13 cellular contexts compared by ENCODE assay signal in genomic region chr11:623999-624704, GRCh38. TPM values are rescaled to one million over a fixed set of nuclear protein-coding genes. Genes with fewer than 3 reads are reported as not detected.
DNase-seq lines count a peak whose midpoint lies in the region; ATAC-seq and TF ChIP-seq lines count a peak whose summit lies in the region.
"Had no signal": no experiment of that assay in that cellular context is flagged by ENCODE, and none has a peak within 500 bp of the region (broad histone marks: within the 10 kb centered on the region; RNA-seq: fewer than 3 reads in every experiment).

No MANE protein-coding gene starts in this region.

- H3K9me3 ChIP-seq in adrenal gland (replicated peaks in 1 of 3) = no peaks in the 10 kb centered on the region
- no peaks in the 10 kb centered on the region for H3K9me3 ChIP-seq in right lobe of liver

- intact Hi-C loops in adrenal gland (cut with DNase I) = no loop called here
- intact Hi-C loops in right lobe of liver (cut with DNase I) = no loop called here

- ATAC-seq in right lobe of liver (peak; percentile 72 to 85 (median 76)), GM18909 (IDR thresholded peaks at IDR 0.05; ENCODE audit: poor library complexity, unreplicated experiment) (no peak), HG02840 (IDR thresholded peaks at IDR 0.05; ENCODE audit: low FRiP score, unreplicated experiment) (no peak)
- ATAC-seq: activated CD4-positive, CD25-positive, alpha-beta regulatory T cell treated with anti-CD3 and anti-CD28 coated beads, Interleukin-2, amount 50 U/mL, for 24 hours had no signal

- H3K4me3 ChIP-seq in adrenal gland (no peak overlapping the region), right lobe of liver (peak overlapping the region; percentile 47 to 56 (median 56))

- TF ChIP-seq CTCF in adrenal gland (IDR thresholded peaks at IDR 0.05) = no peak
- TF ChIP-seq CTCF in right lobe of liver (IDR thresholded peaks at IDR 0.05) = no peak

- H3K4me1 ChIP-seq in adrenal gland (replicated peaks in 1 of 2) (peaks cover 0 to 6% of the 10 kb centered on the region in 2 donors), right lobe of liver (peaks cover 0 to 9% (median 0%) of the 10 kb centered on the region in 4 donors)
- H3K4me1 ChIP-seq: parathyroid adenoma had no signal

- WGBS in adrenal gland, 4 donors = 65 to 84% (median 73%) methylated on average over 4 to 25 of the region's 25 CpGs
- no CpG with 5 or more reads among the region's 25 CpGs for WGBS in right lobe of liver (ENCODE audit: insufficient coverage, low coverage, low lambda C conversion rate, missing lambda C conversion rate)

- peak; percentile 85 for DNase-seq in A172 (ENCODE audit: low spot score)
- DNase-seq in HS-27A (ENCODE audit: low read depth) = peak; percentile 20
- DNase-seq in adrenal gland = peak in 4 of 7 donors; percentile 26 to 72 (median 58)
- peak; percentile 76 to 86 (median 82) for DNase-seq in right lobe of liver
- DNase-seq in NCI-H2081 treated with DMSO at 0.1 percent for 48 hours (lab: John Stamatoyannopoulos, UW) = no peak
- no peak for DNase-seq in DMS53 treated with DMSO at 0.1 percent for 48 hours (lab: John Stamatoyannopoulos, UW; ENCODE audit: unreplicated experiment)
- DNase-seq: activated T-cell treated with anti-CD3 and anti-CD28 coated beads, Interleukin-2, amount 50 U/mL, for 24 hours; Kasumi-1 had no signal

- TF ChIP-seq POLR2A in adrenal gland (IDR thresholded peaks at IDR 0.05) (no peak), right lobe of liver (IDR thresholded peaks at IDR 0.05) (no peak)

- H3K27ac ChIP-seq in adrenal gland = no peak overlapping the region
- peak overlapping the region in 1 of 3 donors; percentile 24 for H3K27ac ChIP-seq in right lobe of liver
- H3K27ac ChIP-seq: parathyroid adenoma had no signal

- H3K27me3 ChIP-seq in adrenal gland = no peaks in the 10 kb centered on the region
- H3K27me3 ChIP-seq in right lobe of liver = no peaks in the 10 kb centered on the region

- H3K36me3 ChIP-seq in adrenal gland (replicated peaks in 1 of 2) = no peaks in the 10 kb centered on the region
- no peaks in the 10 kb centered on the region for H3K36me3 ChIP-seq in right lobe of liver

RNA-seq across cellular contexts. Expression of gene CDHR5, which starts 0.6 kb away (rescaled TPM):
- total RNA-seq in A172 (2014; rRNA removed; shearing (Covaris generic)) = not detected in 2 replicates
- total RNA-seq in adrenal gland = 1 to 10 TPM in 5 of 8 donors, under 1 TPM in 2, not detected in 1; 0.83 to 5.2 (median 1.3) TPM
- under 1 TPM; 0.31 to 0.61 (median 0.56) TPM for polyA plus RNA-seq in adrenal gland
- 100 to 1,000 TPM in 2 of 6 experiments, 10 to 100 TPM in 4; 59.4 to 162 (median 80.7) TPM for total RNA-seq in right lobe of liver
- total RNA-seq: temporal lobe had no signal

RNA-seq across cellular contexts. Expression of gene SCT, which starts 2.8 kb away (rescaled TPM):
- not detected in 2 replicates for total RNA-seq in A172 (2014; rRNA removed; shearing (Covaris generic))
- total RNA-seq in adrenal gland (not detected), right lobe of liver (not detected)
- polyA plus RNA-seq in adrenal gland = under 1 TPM in 1 of 3 donors, not detected in 2; 0.61 TPM
- total RNA-seq: temporal lobe had no signal

RNA-seq across cellular contexts. Expression of gene IRF7, which starts 8.4 kb away (rescaled TPM):
- total RNA-seq in A172 (2014; rRNA removed; shearing (Covaris generic)) = 6.4 and 12.0 TPM in 2 replicates
- total RNA-seq in adrenal gland (10 to 100 TPM in 5 of 8 donors, 1 to 10 TPM in 3; 7.8 to 28.3 (median 11.2) TPM), right lobe of liver (10 to 100 TPM; 27.3 to 72.8 (median 47.7) TPM)
- polyA plus RNA-seq in adrenal gland = 10 to 100 TPM in 2 of 3 donors, under 1 TPM in 1; 0.81 to 87.6 (median 25.9) TPM

RNA-seq across cellular contexts. Expression of gene DRD4, which starts 12.9 kb away (rescaled TPM):
- total RNA-seq in A172 (2014; rRNA removed; shearing (Covaris generic)) = not detected in 2 replicates
- total RNA-seq in adrenal gland (1 to 10 TPM in 1 of 8 donors, under 1 TPM in 5, not detected in 2; 0.28 to 1.1 (median 0.40) TPM), right lobe of liver (under 1 TPM in 4 of 6 experiments, not detected in 2; 0.31 to 0.90 (median 0.41) TPM)
- 1 to 10 TPM in 2 of 3 donors, not detected in 1; 1.2 to 1.3 TPM for polyA plus RNA-seq in adrenal gland
- total RNA-seq: temporal lobe had no signal

RNA-seq across cellular contexts. Expression of gene PHRF1, which starts 47.9 kb away (rescaled TPM):
- total RNA-seq in A172 (2014; rRNA removed; shearing (Covaris generic)) = 12.8 and 14.9 TPM in 2 replicates
- 10 to 100 TPM; 17.2 to 42.2 (median 30.1) TPM for total RNA-seq in adrenal gland
- polyA plus RNA-seq in adrenal gland = 10 to 100 TPM in 2 of 3 donors, 1 to 10 TPM in 1; 8.7 to 62.3 (median 23.3) TPM
- 10 to 100 TPM; 15.4 to 21.9 (median 20.3) TPM for total RNA-seq in right lobe of liver

Comparison
In these comparisons a context has a peak if more than half of its experiments do, and no peak if none do; other contexts are left out.
1. DNase-seq: peak in A172 (single experiment), HS-27A (single experiment), adrenal gland (4 of 7) and right lobe of liver (3 of 3); none in NCI-H2081 treated with DMSO at 0.1 percent for 48 hours (single experiment) and DMS53 treated with DMSO at 0.1 percent for 48 hours (single experiment).
2. H3K4me3 ChIP-seq: peak in right lobe of liver (3 of 3); none in adrenal gland (0 of 4).
3. ATAC-seq: peak in right lobe of liver (4 of 4); none in GM18909 (single experiment) and HG02840 (single experiment).
4. RNA of gene CDHR5, which starts 0.6 kb away (total RNA-seq): 59.4 to 162 TPM in right lobe of liver; 0.83 to 5.2 TPM in adrenal gland and not detected in A172; every median in the first group is over 4 times any median in the second.